Comparison of ENCODE assay signal across 7 cellular contexts in the genomic region with DNA sequence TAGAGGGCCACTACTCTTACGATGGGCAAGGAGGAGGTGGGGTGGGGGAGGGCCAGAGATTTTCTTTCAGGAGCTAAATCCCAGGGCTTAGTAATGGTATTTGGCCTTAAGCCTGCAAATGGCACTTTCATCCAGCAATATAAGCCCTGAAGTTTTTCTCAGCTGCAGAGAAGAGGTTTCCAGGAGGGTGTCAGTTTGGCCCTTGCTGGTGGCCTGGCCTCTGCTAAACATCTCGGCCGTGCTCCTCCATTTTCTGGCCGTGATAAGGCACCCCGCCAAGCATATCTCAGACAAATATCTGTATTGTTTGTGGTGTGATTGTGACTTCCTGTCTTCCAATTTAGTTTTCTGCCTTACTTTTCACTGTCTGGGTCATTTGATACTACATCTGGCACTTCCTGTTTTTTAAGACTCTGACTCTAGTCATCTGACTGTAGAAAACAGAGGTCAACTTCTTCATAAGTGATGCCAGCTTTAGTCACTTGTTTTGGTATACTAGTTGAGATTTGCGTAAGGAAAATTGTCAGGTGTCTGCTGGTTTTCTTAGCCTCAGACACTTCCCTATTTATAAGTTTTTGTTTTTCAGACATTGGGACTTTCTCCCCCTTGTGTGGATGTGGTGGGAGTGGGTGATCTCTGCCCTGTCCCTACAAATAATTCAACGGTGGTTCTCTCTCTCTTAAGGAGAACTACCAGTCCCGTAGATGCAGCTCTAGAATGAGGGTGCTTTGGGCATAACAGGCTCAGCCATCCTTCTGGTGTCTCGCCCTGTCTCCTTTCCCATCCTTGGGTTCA.
DNase-seq lines count a peak whose midpoint lies in the region; ATAC-seq and TF ChIP-seq lines count a peak whose summit lies in the region.

No MANE protein-coding gene starts in this region.

- no peaks in the 10 kb centered on the region for H3K36me3 ChIP-seq in tibial artery

- peaks cover 0 to 5% (median 0%) of the 10 kb centered on the region in 4 donors for H3K4me1 ChIP-seq in tibial artery

- peak overlapping the region; percentile 83 for H3K27ac Mint-ChIP-seq in activated naive CD8-positive, alpha-beta T cell treated with anti-CD3 and anti-CD28 coated beads for 36 hours

- H3K9me3 Mint-ChIP-seq in activated naive CD8-positive, alpha-beta T cell treated with anti-CD3 and anti-CD28 coated beads for 36 hours: peaks cover 3% of the 10 kb centered on the region

- no peaks in the 10 kb centered on the region for H3K9me3 ChIP-seq in tibial artery

- peak overlapping the region; percentile 30 to 51 for H3K27ac ChIP-seq in tibial artery

- no peaks in the 10 kb centered on the region for H3K36me3 Mint-ChIP-seq in activated naive CD8-positive, alpha-beta T cell treated with anti-CD3 and anti-CD28 coated beads for 36 hours

- H3K27me3 Mint-ChIP-seq in activated naive CD8-positive, alpha-beta T cell treated with anti-CD3 and anti-CD28 coated beads for 36 hours: no peaks in the 10 kb centered on the region

- no peak for TF ChIP-seq CTCF in tibial artery (IDR thresholded peaks at IDR 0.05)

- peaks cover 43% of the 10 kb centered on the region for H3K4me1 Mint-ChIP-seq in activated naive CD8-positive, alpha-beta T cell treated with anti-CD3 and anti-CD28 coated beads for 36 hours

- peak overlapping the region; percentile 1 for H3K4me3 Mint-ChIP-seq in activated naive CD8-positive, alpha-beta T cell treated with anti-CD3 and anti-CD28 coated beads for 36 hours

- H3K4me3 ChIP-seq in tibial artery: no peak overlapping the region

- intact Hi-C loops in left colon (cut with DNase I, micrococcal nuclease): no loop called here
- intact Hi-C loops in tibial artery (cut with DNase I; ENCODE audit: low total_unique reads): no loop called here

- ATAC-seq in GM19025 (IDR thresholded peaks at IDR 0.05; ENCODE audit: low read depth, unreplicated experiment): peak; percentile 85
- ATAC-seq in HG02973 (IDR thresholded peaks at IDR 0.05; ENCODE audit: unreplicated experiment): peak; percentile 88
- peak; percentile 29 for ATAC-seq in left colon

- H3K27me3 ChIP-seq in tibial artery: no peaks in the 10 kb centered on the region

- DNase-seq in OCI-M1 (lab: John Stamatoyannopoulos, UW): peak; percentile 91
- no peak for DNase-seq in activated naive CD8-positive, alpha-beta T cell treated with anti-CD3 and anti-CD28 coated beads for 36 hours
- peak in 1 of 2 donors; percentile 36 for DNase-seq in left colon
- no peak for DNase-seq in tibial artery
- no peak for DNase-seq in AG08396 (ENCODE audit: low spot score)

Comparison
In these comparisons a context has a peak if more than half of its experiments do, and no peak if none do; other contexts are left out.
1. ATAC-seq: peak in every context shown above with its lines; median percentile 88 in HG02973; 85 in GM19025; 29 in left colon.